ENCODE assay signal across 16 cellular contexts in genomic region chr13:100323937-100324336, GRCh38.
DNase-seq lines count a peak whose midpoint lies in the region; ATAC-seq and TF ChIP-seq lines count a peak whose summit lies in the region.
"Had no signal": no experiment of that assay in that cellular context is flagged by ENCODE, and none has a peak within 500 bp of the region (broad histone marks: within the 10 kb centered on the region; RNA-seq: fewer than 3 reads in every experiment).

No MANE protein-coding gene starts in this region.

- no peak overlapping the region for H2BK5ac ChIP-seq in IMR-90 (ENCODE audit: low read depth, low read length, poor library complexity, severe bottlenecking)

- H3K79me1 ChIP-seq in IMR-90 (ENCODE audit: low read depth in 1 of 2, low read length in 2 of 2): no peaks in the 10 kb centered on the region

- H3K56ac ChIP-seq in IMR-90 (ENCODE audit: extremely low read depth, insufficient read depth, low read length): no peak overlapping the region

- CTCF ChIA-PET in IMR-90 (lab: Yijun Ruan, JAX): no interaction called here
- CTCF ChIA-PET in WTC11 (lab: Charles Lee): no interaction called here

- dilution Hi-C loops in IMR-90 (cut with HindIII; ENCODE audit: low sequenced_read_pairs, unreplicated experiment): no loop called here

- in situ Hi-C loops in IMR-90 (cut with MboI; ENCODE audit: low sequenced_read_pairs): no loop called here

- H2BK15ac ChIP-seq in IMR-90 (ENCODE audit: low read depth, low read length): no peak overlapping the region

- H3K36me3 ChIP-seq in IMR-90 (ENCODE audit: control insufficient read depth, insufficient read depth, low read length): peaks cover 3% of the 10 kb centered on the region; the same call in 1 of the 2 replicates
- H3K36me3 ChIP-seq: BE2C, HAP-1 had no signal

- TF ChIP-seq POLR2A in IMR-90 (IDR thresholded peaks at IDR 0.05; ENCODE audit: low read depth, low read length): no peak

- H3K27ac ChIP-seq in IMR-90 (ENCODE audit: insufficient read depth, low read length) (no peak overlapping the region), epithelial cell of prostate (peak overlapping the region; percentile 27)

- no peak overlapping the region for H2AK9ac ChIP-seq in IMR-90 (replicated peaks; ENCODE audit: low read depth, low read length, poor library complexity)

- no peak overlapping the region for H3K23ac ChIP-seq in IMR-90 (ENCODE audit: low read depth, low read length)

- DNase-seq in IMR-90 (peak; percentile 8), WTC11 (ENCODE audit: low spot score) (no peak), epithelial cell of prostate (ENCODE audit: low read depth, low spot score) (no peak), myocyte (ENCODE audit: low read depth) (peak; percentile 13), COR-L47 (lab: John Stamatoyannopoulos, UW) (no peak)
- DNase-seq in activated naive CD8-positive, alpha-beta T cell treated with anti-CD3 and anti-CD28 coated beads for 36 hours: no peak
- DNase-seq: ACHN; BE2C; C1 segment of cervical spinal cord; Caco-2; CD4-positive, CD25-positive, alpha-beta regulatory T cell; CD8-positive, alpha-beta memory T cell; DMS79 treated with DMSO at 0.1 percent for 48 hours; GF-D8 had no signal

- intact Hi-C loops in IMR-90 (cut with micrococcal nuclease): no loop called here

- no peaks in the 10 kb centered on the region for H3K27me3 Mint-ChIP-seq in WTC11 (ENCODE audit: low read depth)
- no peaks in the 10 kb centered on the region for H3K27me3 Mint-ChIP-seq in activated naive CD8-positive, alpha-beta T cell treated with anti-CD3 and anti-CD28 coated beads for 36 hours
- H3K27me3 Mint-ChIP-seq: CD4-positive, CD25-positive, alpha-beta regulatory T cell had no signal

- no peak overlapping the region for H3K18ac ChIP-seq in IMR-90 (ENCODE audit: low read depth, low read length)

- H3K4me3 ChIP-seq in IMR-90 (ENCODE audit: insufficient read depth, low read depth, low read length): no peak overlapping the region
- H3K4me3 ChIP-seq: HAP-1 had no signal

- no peak overlapping the region for H3K4ac ChIP-seq in IMR-90 (ENCODE audit: low read depth, low read length)

- H3K4me1 Mint-ChIP-seq in WTC11: peaks cover 4% of the 10 kb centered on the region; the same call in 1 of the 2 replicates
- H3K4me1 Mint-ChIP-seq in activated naive CD8-positive, alpha-beta T cell treated with anti-CD3 and anti-CD28 coated beads for 36 hours: no peaks in the 10 kb centered on the region
- H3K4me1 Mint-ChIP-seq: CD4-positive, CD25-positive, alpha-beta regulatory T cell; CD8-positive, alpha-beta memory T cell had no signal

- no peak overlapping the region for H3K4me3 Mint-ChIP-seq in WTC11
- no peak overlapping the region for H3K4me3 Mint-ChIP-seq in activated naive CD8-positive, alpha-beta T cell treated with anti-CD3 and anti-CD28 coated beads for 36 hours
- H3K4me3 Mint-ChIP-seq: CD4-positive, CD25-positive, alpha-beta regulatory T cell; CD8-positive, alpha-beta memory T cell had no signal

- H2BK20ac ChIP-seq in IMR-90 (ENCODE audit: low read depth, low read length): no peak overlapping the region

- H4K5ac ChIP-seq in IMR-90 (ENCODE audit: low read depth, low read length): no peak overlapping the region

- H3K9ac ChIP-seq in IMR-90 (ENCODE audit: low read depth, low read length): no peak overlapping the region

- TF ChIP-seq CTCF in IMR-90 (conservative IDR thresholded peaks at IDR 0.05; ENCODE audit: low read depth, low read length) (no peak), WTC11 (IDR thresholded peaks at IDR 0.05) (no peak)

- peaks cover 20% of the 10 kb centered on the region for H3K36me3 Mint-ChIP-seq in WTC11
- peaks cover 22% of the 10 kb centered on the region for H3K36me3 Mint-ChIP-seq in activated naive CD8-positive, alpha-beta T cell treated with anti-CD3 and anti-CD28 coated beads for 36 hours

- no peak for ATAC-seq in IMR-90 (ENCODE audit: low read depth)
- no peak for ATAC-seq in WTC11
- ATAC-seq in GM18873 (IDR thresholded peaks at IDR 0.05; ENCODE audit: low FRiP score, unreplicated experiment): no peak

- no TSS peak for BruUV-seq in IMR-90 (replicated peaks; lab: Mats Ljungman, UMichigan)

- H4K20me1 ChIP-seq in IMR-90 (ENCODE audit: insufficient read depth, low read length): no peaks in the 10 kb centered on the region

- H3K4me1 ChIP-seq in IMR-90 (ENCODE audit: control insufficient read depth, insufficient read depth, low read length): no peaks in the 10 kb centered on the region
- H3K4me1 ChIP-seq: BE2C, Caco-2, HAP-1 had no signal

- H3K9me3 ChIP-seq in IMR-90 (ENCODE audit: control insufficient read depth, insufficient read depth, low read length): no peaks in the 10 kb centered on the region
- H3K9me3 ChIP-seq: BE2C, Caco-2, HAP-1 had no signal

- no peak overlapping the region for H3K14ac ChIP-seq in IMR-90 (replicated peaks; ENCODE audit: low read depth, low read length)

- H4K8ac ChIP-seq in IMR-90 (ENCODE audit: low read depth in 2 of 2, low read length in 2 of 2): no peak overlapping the region

- POLR2A ChIA-PET in IMR-90 (lab: Charles Lee; ENCODE audit: unreplicated experiment) (no interaction called here), WTC11 (lab: Charles Lee) (no interaction called here)

- no CpG with 5 or more reads among the region's 1 CpG for WGBS in IMR-90 (ENCODE audit: extremely low coverage in 2 of 2, insufficient read length in 1 of 2), 2 experiments

- H3K9me3 Mint-ChIP-seq in WTC11: peaks cover 5% of the 10 kb centered on the region
- H3K9me3 Mint-ChIP-seq in activated naive CD8-positive, alpha-beta T cell treated with anti-CD3 and anti-CD28 coated beads for 36 hours: no peaks in the 10 kb centered on the region

- H2AK5ac ChIP-seq in IMR-90 (ENCODE audit: low read depth, low read length): no peak overlapping the region

- H3K27me3 ChIP-seq in IMR-90 (ENCODE audit: control insufficient read depth, insufficient read depth, low read length): no peaks in the 10 kb centered on the region
- H3K27me3 ChIP-seq: BE2C had no signal

- no peak overlapping the region for H2BK120ac ChIP-seq in IMR-90 (ENCODE audit: low read depth, low read length)

- H4K91ac ChIP-seq in IMR-90 (ENCODE audit: insufficient read depth, low read depth, low read length): no peak overlapping the region

- H3K27ac Mint-ChIP-seq in WTC11: no peak overlapping the region
- no peak overlapping the region for H3K27ac Mint-ChIP-seq in activated naive CD8-positive, alpha-beta T cell treated with anti-CD3 and anti-CD28 coated beads for 36 hours
- H3K27ac Mint-ChIP-seq: CD4-positive, CD25-positive, alpha-beta regulatory T cell; CD8-positive, alpha-beta memory T cell had no signal

- no peak overlapping the region for H3K4me2 ChIP-seq in IMR-90 (ENCODE audit: low read depth, low read length)

- H2AFZ ChIP-seq in IMR-90 (replicated peaks; ENCODE audit: low read length, poor library complexity): no peak overlapping the region

- H3K9me1 ChIP-seq in IMR-90 (ENCODE audit: insufficient read depth, low read length): 0 out of 2 replicates have a peak, but pooled peaks cover 4% of the 10 kb centered on the region

- no peak for TF ChIP-seq RAD21 in IMR-90 (IDR thresholded peaks at IDR 0.05; ENCODE audit: low read length)

TF ChIP-seq in IMR-90, 13 proteins besides CTCF, POLR2A, EP300 and RAD21 (continues in another document):
- TF ChIP-seq RCOR1 (IDR thresholded peaks at IDR 0.05; ENCODE audit: insufficient replicate concordance, low read length) (no peak), NFE2L2 (IDR thresholded peaks at IDR 0.05; ENCODE audit: low read depth, low read length) (no peak), SMC3 (IDR thresholded peaks at IDR 0.05; ENCODE audit: low read depth, low read length) (no peak), MAZ (IDR thresholded peaks at IDR 0.05; ENCODE audit: borderline replicate concordance, low read depth, low read length) (no peak), FOS (IDR thresholded peaks at IDR 0.05; ENCODE audit: low read depth, low read length) (no peak), USF2 (IDR thresholded peaks at IDR 0.05; ENCODE audit: low read depth, low read length) (no peak)

TF ChIP-seq in WTC11, 78 proteins besides CTCF, POLR2A, EP300 and RAD21:
- TF ChIP-seq IRF2 (CRISPR knock-in tag; IDR thresholded peaks at IDR 0.05; ENCODE audit: borderline replicate concordance, low read depth) (no peak), GABPB1 (CRISPR knock-in tag; IDR thresholded peaks at IDR 0.05) (peak; percentile 94)

Comparison
In these comparisons a context has a peak if more than half of its experiments do, and no peak if none do; other contexts are left out.
1. DNase-seq: peak in IMR-90 (single experiment) and myocyte (single experiment); none in WTC11 (single experiment), epithelial cell of prostate (single experiment), COR-L47 (single experiment) and activated naive CD8-positive, alpha-beta T cell treated with anti-CD3 and anti-CD28 coated beads for 36 hours (single experiment).